Comparison of ENCODE assay signal across 8 cellular contexts in genomic region chr15:31325976-31326728, GRCh38. TPM values are rescaled to one million over a fixed set of nuclear protein-coding genes. Genes with fewer than 3 reads are reported as not detected.
A peak's percentile ranks its signal among the peaks of the same experiment; 100 is the strongest.
DNase-seq lines count a peak whose midpoint lies in the region; ATAC-seq and TF ChIP-seq lines count a peak whose summit lies in the region.

No MANE protein-coding gene starts in this region.

- DNase-seq in DMS 273 treated with DMSO at 0.1 percent for 48 hours (lab: John Stamatoyannopoulos, UW) (peak; percentile 67), activated T-cell treated with anti-CD3 and anti-CD28 coated beads for 48 hours (ENCODE audit: low read depth) (peak; percentile 100), epithelial cell of prostate (ENCODE audit: low read depth, low spot score) (peak; percentile 92)
- peak; percentile 99 for DNase-seq in stimulated activated CD8-positive, alpha-beta memory T cell treated with anti-CD3 and anti-CD28 coated beads, Interleukin-2, amount 100 ng/mL, for 1 hour (ENCODE audit: low read depth in 2 of 2)

- H3K9ac ChIP-seq in HUES64 (ENCODE audit: low read depth, low read length) (peak overlapping the region; percentile 70), OCI-LY1 (ENCODE audit: low read length) (peak overlapping the region; percentile 96)

- H3K79me2 ChIP-seq in OCI-LY1 (ENCODE audit: insufficient read depth, low read length): peaks cover 24% of the 10 kb centered on the region

- H3F3A ChIP-seq in OCI-LY1 (ENCODE audit: insufficient read depth, low read length): no peaks in the 10 kb centered on the region

- ATAC-seq in GM21526 (IDR thresholded peaks at IDR 0.05; ENCODE audit: low FRiP score, unreplicated experiment): peak; percentile 56

- H3K27ac ChIP-seq in HUES64 (ENCODE audit: low read depth, low read length): peak overlapping the region; percentile 86; the same call in 1 of the 2 replicates
- H3K27ac ChIP-seq in OCI-LY1 (ENCODE audit: low read depth, low read length, poor library complexity, severe bottlenecking): peak overlapping the region; percentile 93
- H3K27ac ChIP-seq in epithelial cell of prostate: peak overlapping the region; percentile 95

- H3K9me3 ChIP-seq in HUES64 (ENCODE audit: insufficient read depth, low read depth, low read length) (0 out of 2 replicates have a peak, but pooled peaks cover 4% of the 10 kb centered on the region), OCI-LY1 (ENCODE audit: low read length) (peaks cover 3% of the 10 kb centered on the region; the same call in 1 of the 2 replicates), mononuclear cell (ENCODE audit: low read depth, low read length) (no peaks in the 10 kb centered on the region)

- no peaks in the 10 kb centered on the region for H3K9me2 ChIP-seq in OCI-LY1 (ENCODE audit: low read depth, low read length)

- no peak for TF ChIP-seq CTCF in OCI-LY1 (IDR thresholded peaks at IDR 0.05; ENCODE audit: low read length)

- peak overlapping the region; percentile 78 for H3K4me3 ChIP-seq in HUES64 (ENCODE audit: low read length)
- H3K4me3 ChIP-seq in OCI-LY1 (ENCODE audit: low read depth, low read length, poor library complexity, severe bottlenecking): peak overlapping the region; percentile 87
- peak overlapping the region; percentile 82 for H3K4me3 ChIP-seq in mononuclear cell (ENCODE audit: low read length)

- H3K4me2 ChIP-seq in OCI-LY1 (ENCODE audit: low read length): peak overlapping the region; percentile 89

- peaks cover 25% of the 10 kb centered on the region for H3K27me3 ChIP-seq in HUES64 (ENCODE audit: insufficient read depth, low read length)
- H3K27me3 ChIP-seq in OCI-LY1 (ENCODE audit: insufficient read depth, low read length): no peaks in the 10 kb centered on the region
- no peaks in the 10 kb centered on the region for H3K27me3 ChIP-seq in mononuclear cell (ENCODE audit: insufficient read depth, low read length)

- no peaks in the 10 kb centered on the region for H4K20me1 ChIP-seq in OCI-LY1 (ENCODE audit: insufficient read depth, low read length)

- WGBS in HUES64: under 1% methylated on average over 99 of the region's 99 CpGs

- H3K4me1 ChIP-seq in HUES64 (ENCODE audit: insufficient read depth, low read length) (peaks cover 16% of the 10 kb centered on the region), OCI-LY1 (ENCODE audit: insufficient read depth, low read length, severe bottlenecking) (peaks cover 48% of the 10 kb centered on the region), mononuclear cell (ENCODE audit: insufficient read depth, low read length) (peaks cover 55% of the 10 kb centered on the region)

- H2AFZ ChIP-seq in OCI-LY1 (ENCODE audit: low read length): no peak overlapping the region

- H3K36me3 ChIP-seq in HUES64 (ENCODE audit: insufficient read depth, low read length): no peaks in the 10 kb centered on the region
- peaks cover 19% of the 10 kb centered on the region; the same call in 1 of the 2 replicates for H3K36me3 ChIP-seq in OCI-LY1 (ENCODE audit: insufficient read depth, low read length)

RNA-seq across cellular contexts. Expression of gene KLF13, which starts 0.5 kb away (rescaled TPM):
- 27.7 TPM for polyA plus RNA-seq in HUES64 (2013, experiment 1 of 2)
- polyA plus RNA-seq in HUES64 (2013, experiment 2 of 2): 33.5 TPM
- total RNA-seq in mononuclear cell: 151 TPM

Comparison
In these comparisons a context has a peak if more than half of its experiments do, and no peak if none do; other contexts are left out.
1. Peak in every context shown above with its lines: DNase-seq, ATAC-seq, H3K4me3 ChIP-seq and H3K27ac ChIP-seq.